8 cellular contexts compared by ENCODE assay signal in the genomic region with DNA sequence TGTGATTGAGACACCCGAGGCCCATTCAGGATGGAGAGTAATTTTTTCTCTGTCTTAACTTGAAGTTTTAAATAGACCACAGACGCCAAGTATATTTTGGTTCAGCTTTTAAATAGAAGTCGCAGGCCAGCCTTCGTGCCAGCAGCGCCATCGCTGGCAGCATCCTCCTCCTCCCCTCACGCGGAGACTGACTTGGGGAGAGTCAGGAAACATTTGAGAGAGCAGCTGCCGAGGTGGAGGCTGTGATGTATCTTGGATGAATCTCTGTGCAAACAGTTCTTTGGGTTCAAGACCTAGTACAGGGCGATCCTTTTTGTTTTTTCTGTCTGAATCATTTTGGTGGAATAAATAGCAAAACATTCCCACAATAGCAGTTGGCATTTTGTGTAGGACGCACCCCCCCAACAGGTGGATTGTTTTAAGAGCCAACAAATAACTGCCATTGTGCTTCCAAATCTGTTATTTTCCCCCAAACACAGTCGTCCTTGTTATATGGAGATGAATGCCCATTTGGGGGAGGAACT. TPM values are rescaled to one million over a fixed set of nuclear protein-coding genes. Genes with fewer than 3 reads are reported as not detected.
DNase-seq lines count a peak whose midpoint lies in the region; ATAC-seq and TF ChIP-seq lines count a peak whose summit lies in the region.

No MANE protein-coding gene starts in this region.

- no peaks in the 10 kb centered on the region for H4K20me1 ChIP-seq in SK-N-SH (ENCODE audit: insufficient read depth)

- TF ChIP-seq CTCF in SK-N-SH (IDR thresholded peaks at IDR 0.05) (no peak), ascending aorta (IDR thresholded peaks at IDR 0.05) (peak in 1 of 3 experiments; percentile 18)

- no peak for ATAC-seq in HG02798 (IDR thresholded peaks at IDR 0.05; ENCODE audit: poor library complexity, unreplicated experiment)

- peak overlapping the region; percentile 84; the same call in 1 of the 2 replicates for H2AFZ ChIP-seq in SK-N-SH (ENCODE audit: low read depth)

- H3K79me2 ChIP-seq in SK-N-SH (ENCODE audit: insufficient read depth), result no peaks in the 10 kb centered on the region

- H3K27ac ChIP-seq in SK-N-SH (ENCODE audit: low read depth in 2 of 2, low read length in 1 of 2) (no peak overlapping the region), ascending aorta (peak overlapping the region; percentile 91 to 95)

- H3K4me3 ChIP-seq in SK-N-SH (ENCODE audit: low read depth in 2 of 2, low read length in 1 of 2), result peak overlapping the region; percentile 57 to 58
- peak overlapping the region; percentile 67 to 80 for H3K4me3 ChIP-seq in ascending aorta

- H3K27me3 ChIP-seq in SK-N-SH (ENCODE audit: insufficient read depth) (no peaks in the 10 kb centered on the region), ascending aorta (no peaks in the 10 kb centered on the region)

- H3K9me2 ChIP-seq in SK-N-SH, result no peaks in the 10 kb centered on the region

- peak overlapping the region; percentile 74 for H3K4me2 ChIP-seq in SK-N-SH

- no peak for TF ChIP-seq RAD21 in SK-N-SH (IDR thresholded peaks at IDR 0.05; ENCODE audit: low read length)

- no peak for TF ChIP-seq EP300 in SK-N-SH (IDR thresholded peaks at IDR 0.05; ENCODE audit: borderline replicate concordance in 1 of 2, low read depth in 1 of 2, low read length in 1 of 2)

- POLR2A ChIA-PET in HEK293T (lab: Yijun Ruan, JAX) (interaction anchor here (0.6 to 2.0 kb wide), 7 partner anchors 19 to 169 kb away, joined by 3 to 12 read pairs (median 4); partner anchors contain the start of gene GTPBP1), SK-N-SH (lab: Yijun Ruan, JAX) (no interaction called here)

- intact Hi-C loops in ascending aorta (cut with DNase I), result loop anchor here (1.0 to 5.0 kb wide), 6 partner anchors 65 to 961 kb away; partner anchors contain the start of genes DDX17, MAFF and RPS19BP1

- peak; percentile 18 for DNase-seq in CD1c-positive myeloid dendritic cell (ENCODE audit: extremely low spot score)
- DNase-seq in HEK293T (ENCODE audit: extremely low spot score), result peak; percentile 41
- DNase-seq in SK-N-SH, result peak; percentile 26
- peak in 1 of 2 donors; percentile 9 for DNase-seq in ascending aorta (ENCODE audit: low spot score in 2 of 2)
- DNase-seq in hippocampal formation (lab: John Stamatoyannopoulos, UW), result peak; percentile 61 to 66
- peak; percentile 61 for DNase-seq in putamen (ENCODE audit: low spot score)
- no peak for DNase-seq in NCI-H2107 (lab: John Stamatoyannopoulos, UW)

- H3K36me3 ChIP-seq in SK-N-SH (replicated peaks in 1 of 2; ENCODE audit: control insufficient read depth in 1 of 2, insufficient read depth in 2 of 2, low read length in 1 of 2), result no peaks in the 10 kb centered on the region
- H3K36me3 ChIP-seq in ascending aorta, result no peaks in the 10 kb centered on the region

- CTCF ChIA-PET in HEK293T (lab: Yijun Ruan, JAX) (interaction anchor here (0.7 to 1.3 kb wide), 2 partner anchors 13 to 40 kb away, joined by 3 read pairs; no protein-coding TSS in a partner anchor), SK-N-SH (lab: Yijun Ruan, JAX) (interaction anchor here (1.1 to 3.8 kb wide), 4 partner anchors 17 to 518 kb away, joined by 3 to 27 read pairs (median 6); no protein-coding TSS in a partner anchor)

- H3K4me1 ChIP-seq in SK-N-SH (ENCODE audit: control insufficient read depth in 1 of 2, insufficient read depth in 2 of 2, low read depth in 1 of 2, low read length in 1 of 2), result peaks cover 0 to 2% of the 10 kb centered on the region in 2 experiments; a peak in 2 of 4 replicates
- peaks cover 4 to 35% of the 10 kb centered on the region in 2 donors for H3K4me1 ChIP-seq in ascending aorta

- H3K9me3 ChIP-seq in SK-N-SH (no peaks in the 10 kb centered on the region), ascending aorta (no peaks in the 10 kb centered on the region)

- 27% methylated on average over 3 of the region's 12 CpGs for WGBS in SK-N-SH (ENCODE audit: low lambda C conversion rate)

- peak overlapping the region; percentile 48 for H3K9ac ChIP-seq in SK-N-SH

- no peaks in the 10 kb centered on the region for H3F3A ChIP-seq in SK-N-SH (replicated peaks; ENCODE audit: insufficient read depth)

TF ChIP-seq in HEK293T, 16 proteins besides CTCF, POLR2A, EP300 and RAD21:
- TF ChIP-seq SP1 (IDR thresholded peaks at IDR 0.05), result no peak
- peak; percentile 88 for TF ChIP-seq L3MBTL2 (conservative IDR thresholded peaks at IDR 0.05)
- peak; percentile 53 for TF ChIP-seq PKNOX1 (IDR thresholded peaks at IDR 0.05)

TF ChIP-seq in SK-N-SH, 30 proteins besides CTCF, POLR2A, EP300 and RAD21:
- TF ChIP-seq MAX (IDR thresholded peaks at IDR 0.05; ENCODE audit: low read depth) (0 out of 2 replicates have a peak, but pooled peaks have one; percentile 28), GATA2 (CRISPR knock-in tag; IDR thresholded peaks at IDR 0.05) (no peak)

RNA-seq across cellular contexts. Expression of gene DMC1, which starts 0.9 kb away (rescaled TPM):
- polyA plus RNA-seq in SK-N-SH (2012; rRNA removed), result not detected in 2 replicates
- polyA plus RNA-seq in SK-N-SH (2012; cell fraction: cytosol; rRNA removed), result 0.04 and 0.05 TPM in 2 replicates
- 0.05 TPM in 1 of 2 replicates, not detected in the other for polyA plus RNA-seq in SK-N-SH (2012; cell fraction: nucleus; rRNA removed)
- total RNA-seq in ascending aorta, result not detected

Comparison
In these comparisons a context has a peak if more than half of its experiments do, and no peak if none do; other contexts are left out.
1. H3K27ac ChIP-seq: peak in ascending aorta (2 of 2); none in SK-N-SH (0 of 2).